15 cellular contexts compared by ENCODE assay signal in genomic region chr1:183331095-183331742, GRCh38.
DNase-seq lines count a peak whose midpoint lies in the region; ATAC-seq and TF ChIP-seq lines count a peak whose summit lies in the region.
"Had no signal": no experiment of that assay in that cellular context is flagged by ENCODE, and none has a peak within 500 bp of the region (broad histone marks: within the 10 kb centered on the region; RNA-seq: fewer than 3 reads in every experiment).

No MANE protein-coding gene starts in this region.

- H2AFZ ChIP-seq in GM23338: peak overlapping the region; percentile 57; the same call in 1 of the 2 replicates

- H4K20me1 ChIP-seq in GM23338 (replicated peaks; ENCODE audit: insufficient read depth): no peaks in the 10 kb centered on the region

- H3K9me3 ChIP-seq in left ventricle myocardium inferior (replicated peaks): no peaks in the 10 kb centered on the region

- H3K36me3 ChIP-seq in GM23338 (ENCODE audit: insufficient read depth): no peaks in the 10 kb centered on the region
- H3K36me3 ChIP-seq in left ventricle myocardium inferior: no peaks in the 10 kb centered on the region

- H3K9me3 Mint-ChIP-seq in GM23338 (no peaks in the 10 kb centered on the region), osteocyte (ENCODE audit: unreplicated experiment) (no peaks in the 10 kb centered on the region)
- H3K9me3 Mint-ChIP-seq in natural killer cell treated with Interleukin-12 subunit alpha and Interleukin-12 subunit beta and Interleukin-15 and Interleukin-18, amount 100 ng/mL, for 72 hours: no peaks in the 10 kb centered on the region
- H3K9me3 Mint-ChIP-seq: activated T-helper 2 cell treated with anti-CD3 and anti-CD28 coated beads, Interferon-gamma antibody, Interleukin-2, Interleukin-4, amounts not matched to agents 10 μg/mL and 5 μg/mL and 100 μg/mL, durations not matched to agents 14 hours and 24 hours and 36 hours; CD4-positive, alpha-beta T cell; stimulated activated effector memory CD8-positive, alpha-beta T cell treated with anti-CD3 and anti-CD28 coated beads, Interleukin-12 subunit alpha, Interleukin-12 subunit beta, amount 100 ng/mL, for 72 hours had no signal

- DNase-seq in GM23338 (ENCODE audit: low spot score) (peak; percentile 66), NCI-H2227 (lab: John Stamatoyannopoulos, UW; ENCODE audit: unreplicated experiment) (peak; percentile 89), fibroblast of the aortic adventitia (ENCODE audit: low read depth) (no peak), osteocyte (ENCODE audit: extremely low spot score, unreplicated experiment) (no peak), left ventricle myocardium inferior (no peak), posterior vena cava (ENCODE audit: low spot score) (no peak)
- DNase-seq in natural killer cell treated with Interleukin-12 subunit alpha and Interleukin-12 subunit beta and Interleukin-15 and Interleukin-18, amount 100 ng/mL, for 72 hours (ENCODE audit: low spot score): no peak
- DNase-seq: activated CD4-positive, alpha-beta T cell treated with anti-CD3 and anti-CD28 coated beads for 1 hour; CD4-positive, alpha-beta T cell; NCI-H2029; Right ventricle myocardium superior had no signal

- H3K4me1 ChIP-seq in GM23338 (ENCODE audit: insufficient read depth) (peaks cover 32% of the 10 kb centered on the region), left ventricle myocardium inferior (peaks cover 17% of the 10 kb centered on the region)

- peak overlapping the region; percentile 71 for H3K4me2 ChIP-seq in GM23338

- no peaks in the 10 kb centered on the region for H3K27me3 ChIP-seq in GM23338 (ENCODE audit: insufficient read depth)
- H3K27me3 ChIP-seq in left ventricle myocardium inferior (ENCODE audit: low read depth): no peaks in the 10 kb centered on the region

- intact Hi-C loops in left ventricle myocardium inferior (cut with micrococcal nuclease): no loop called here
- intact Hi-C loops in posterior vena cava (cut with DNase I): no loop called here

- ATAC-seq in GM23338 (peak; percentile 86), HG02870 (IDR thresholded peaks at IDR 0.05; ENCODE audit: unreplicated experiment) (no peak)
- no peak for ATAC-seq in natural killer cell treated with Interleukin-12 subunit alpha and Interleukin-12 subunit beta and Interleukin-15 and Interleukin-18, amount 100 ng/mL, for 72 hours
- ATAC-seq: stimulated activated effector memory CD8-positive, alpha-beta T cell treated with anti-CD3 and anti-CD28 coated beads, Interleukin-12 subunit alpha, Interleukin-12 subunit beta, amount 100 ng/mL, for 72 hours had no signal

- H3K36me3 Mint-ChIP-seq in GM23338 (ENCODE audit: low read depth): peaks cover 3% of the 10 kb centered on the region; the same call in 2 of the 3 replicates
- H3K36me3 Mint-ChIP-seq in osteocyte (ENCODE audit: unreplicated experiment): no peaks in the 10 kb centered on the region
- no peaks in the 10 kb centered on the region for H3K36me3 Mint-ChIP-seq in natural killer cell treated with Interleukin-12 subunit alpha and Interleukin-12 subunit beta and Interleukin-15 and Interleukin-18, amount 100 ng/mL, for 72 hours
- H3K36me3 Mint-ChIP-seq: memory B cell; stimulated activated effector memory CD8-positive, alpha-beta T cell treated with anti-CD3 and anti-CD28 coated beads, Interleukin-12 subunit alpha, Interleukin-12 subunit beta, amount 100 ng/mL, for 72 hours had no signal

- peaks cover 3% of the 10 kb centered on the region; the same call in 1 of the 2 replicates for H3K9me2 ChIP-seq in GM23338 (ENCODE audit: insufficient read depth)

- peak overlapping the region; percentile 70 for H3K27ac ChIP-seq in GM23338 (ENCODE audit: low read depth)
- H3K27ac ChIP-seq in left ventricle myocardium inferior (replicated peaks): no peak overlapping the region

- H3K27ac Mint-ChIP-seq in GM23338 (peak overlapping the region; percentile 73), osteocyte (ENCODE audit: unreplicated experiment) (peak overlapping the region; percentile 5)
- no peak overlapping the region for H3K27ac Mint-ChIP-seq in natural killer cell treated with Interleukin-12 subunit alpha and Interleukin-12 subunit beta and Interleukin-15 and Interleukin-18, amount 100 ng/mL, for 72 hours
- H3K27ac Mint-ChIP-seq: activated T-helper 2 cell treated with anti-CD3 and anti-CD28 coated beads, Interferon-gamma antibody, Interleukin-2, Interleukin-4, amounts not matched to agents 10 μg/mL and 5 μg/mL and 100 μg/mL, durations not matched to agents 14 hours and 24 hours and 36 hours; CD4-positive, alpha-beta T cell; memory B cell; stimulated activated effector memory CD8-positive, alpha-beta T cell treated with anti-CD3 and anti-CD28 coated beads, Interleukin-12 subunit alpha, Interleukin-12 subunit beta, amount 100 ng/mL, for 72 hours had no signal

- TF ChIP-seq CTCF in GM23338 (conservative IDR thresholded peaks at IDR 0.05; ENCODE audit: low read depth in 2 of 2): peak; percentile 17 to 39; a peak in 3 of 4 replicates
- peak; percentile 1 for TF ChIP-seq CTCF in fibroblast of the aortic adventitia (IDR thresholded peaks at IDR 0.05; ENCODE audit: insufficient read depth, low read length)
- no peak for TF ChIP-seq CTCF in osteocyte (IDR thresholded peaks at IDR 0.05)
- TF ChIP-seq CTCF in left ventricle myocardium inferior (IDR thresholded peaks at IDR 0.05; ENCODE audit: borderline replicate concordance): no peak

- H3K79me2 ChIP-seq in GM23338 (replicated peaks; ENCODE audit: insufficient read depth): no peaks in the 10 kb centered on the region

- H3K4me3 Mint-ChIP-seq in GM23338: peak overlapping the region; percentile 59
- peak overlapping the region; percentile 42 for H3K4me3 Mint-ChIP-seq in osteocyte (ENCODE audit: unreplicated experiment)
- H3K4me3 Mint-ChIP-seq in natural killer cell treated with Interleukin-12 subunit alpha and Interleukin-12 subunit beta and Interleukin-15 and Interleukin-18, amount 100 ng/mL, for 72 hours: no peak overlapping the region
- H3K4me3 Mint-ChIP-seq: CD4-positive, alpha-beta T cell; memory B cell; stimulated activated effector memory CD8-positive, alpha-beta T cell treated with anti-CD3 and anti-CD28 coated beads, Interleukin-12 subunit alpha, Interleukin-12 subunit beta, amount 100 ng/mL, for 72 hours had no signal

- H3K27me3 Mint-ChIP-seq in GM23338 (ENCODE audit: insufficient read depth, low read depth, poor library complexity) (peaks cover 7% of the 10 kb centered on the region), osteocyte (ENCODE audit: unreplicated experiment) (peaks cover 11% of the 10 kb centered on the region)
- peaks cover 14 to 24% of the 10 kb centered on the region in 2 donors for H3K27me3 Mint-ChIP-seq in natural killer cell treated with Interleukin-12 subunit alpha and Interleukin-12 subunit beta and Interleukin-15 and Interleukin-18, amount 100 ng/mL, for 72 hours

- H3F3A ChIP-seq in GM23338 (replicated peaks; ENCODE audit: low read depth): peaks cover 7% of the 10 kb centered on the region; the same call in 1 of the 2 replicates

- H3K4me3 ChIP-seq in GM23338 (peak overlapping the region; percentile 27), fibroblast of the aortic adventitia (ENCODE audit: low read depth, low read length) (no peak overlapping the region), left ventricle myocardium inferior (no peak overlapping the region)

- peaks cover 48% of the 10 kb centered on the region for H3K4me1 Mint-ChIP-seq in GM23338
- peaks cover 41% of the 10 kb centered on the region for H3K4me1 Mint-ChIP-seq in osteocyte (ENCODE audit: unreplicated experiment)
- H3K4me1 Mint-ChIP-seq in natural killer cell treated with Interleukin-12 subunit alpha and Interleukin-12 subunit beta and Interleukin-15 and Interleukin-18, amount 100 ng/mL, for 72 hours (ENCODE audit: low read depth in 2 of 2): no peaks in the 10 kb centered on the region
- H3K4me1 Mint-ChIP-seq: memory B cell; stimulated activated effector memory CD8-positive, alpha-beta T cell treated with anti-CD3 and anti-CD28 coated beads, Interleukin-12 subunit alpha, Interleukin-12 subunit beta, amount 100 ng/mL, for 72 hours had no signal

TF ChIP-seq in GM23338, 12 proteins besides CTCF, POLR2A, EP300 and RAD21 (continues in another document):
- peak; percentile 38 for TF ChIP-seq JUNB (IDR thresholded peaks at IDR 0.05; ENCODE audit: unreplicated experiment)
- TF ChIP-seq STAT1 (IDR thresholded peaks at IDR 0.05; ENCODE audit: unreplicated experiment): no peak
- no peak for TF ChIP-seq POLR2AphosphoS5 (IDR thresholded peaks at IDR 0.05; ENCODE audit: low read depth)
- no peak for TF ChIP-seq CREB1 (CRISPR knock-in tag; IDR thresholded peaks at IDR 0.05; ENCODE audit: low read depth)
- no peak for TF ChIP-seq ETS1 (IDR thresholded peaks at IDR 0.05)
- TF ChIP-seq ZNF331 (CRISPR knock-in tag; IDR thresholded peaks at IDR 0.05; ENCODE audit: low read depth): no peak
- TF ChIP-seq NANOG (IDR thresholded peaks at IDR 0.05; ENCODE audit: borderline replicate concordance): no peak
- no peak for TF ChIP-seq ZNF114 (CRISPR knock-in tag; IDR thresholded peaks at IDR 0.05)

Comparison
In these comparisons a context has a peak if more than half of its experiments do, and no peak if none do; other contexts are left out.
1. DNase-seq: peak in GM23338 (single experiment) and NCI-H2227 (single experiment); none in fibroblast of the aortic adventitia (single experiment), osteocyte (single experiment), left ventricle myocardium inferior (single experiment), posterior vena cava (single experiment) and natural killer cell treated with Interleukin-12 subunit alpha and Interleukin-12 subunit beta and Interleukin-15 and Interleukin-18, amount 100 ng/mL, for 72 hours (single experiment).
2. H3K27ac Mint-ChIP-seq: peak in GM23338 (single experiment) and osteocyte (single experiment); none in natural killer cell treated with Interleukin-12 subunit alpha and Interleukin-12 subunit beta and Interleukin-15 and Interleukin-18, amount 100 ng/mL, for 72 hours (0 of 2).
3. CTCF ChIP-seq: peak in GM23338 (2 of 2) and fibroblast of the aortic adventitia (single experiment); none in osteocyte (single experiment) and left ventricle myocardium inferior (single experiment).